ENCODE assay signal across 8 cellular contexts in genomic region chr19:46785054-46785979, GRCh38. TPM values are rescaled to one million over a fixed set of nuclear protein-coding genes. Genes with fewer than 3 reads are reported as not detected.
DNase-seq lines count a peak whose midpoint lies in the region; ATAC-seq and TF ChIP-seq lines count a peak whose summit lies in the region.

No MANE protein-coding gene starts in this region.

- no peaks in the 10 kb centered on the region for H3K27me3 ChIP-seq in tibial artery

- peak overlapping the region; percentile 99 for H3K27ac Mint-ChIP-seq in activated T-helper 17 cell treated with anti-CD3 and anti-CD28 coated beads, Interleukin-2, amount 50 U/mL, for 72 hours
- peak overlapping the region; percentile 86 to 93 (median 93) for H3K27ac Mint-ChIP-seq in immature natural killer cell

- no peaks in the 10 kb centered on the region for H3K27me3 Mint-ChIP-seq in activated T-cell treated with anti-CD3 and anti-CD28 coated beads, Interleukin-2, amount 50 U/mL, for 4 hours (ENCODE audit: low read depth)
- H3K27me3 Mint-ChIP-seq in activated T-helper 17 cell treated with anti-CD3 and anti-CD28 coated beads, Interleukin-2, amount 50 U/mL, for 72 hours, result no peaks in the 10 kb centered on the region
- peaks cover 0 to 6% (median 5%) of the 10 kb centered on the region in 3 donors for H3K27me3 Mint-ChIP-seq in immature natural killer cell (ENCODE audit: low read depth in 3 of 3)

- H3K36me3 ChIP-seq in tibial artery, result peaks cover 26 to 38% (median 27%) of the 10 kb centered on the region in 3 donors

- H3K36me3 Mint-ChIP-seq in activated T-cell treated with anti-CD3 and anti-CD28 coated beads, Interleukin-2, amount 50 U/mL, for 4 hours (ENCODE audit: insufficient read depth), result peaks cover 51% of the 10 kb centered on the region
- peaks cover 68% of the 10 kb centered on the region for H3K36me3 Mint-ChIP-seq in activated T-helper 17 cell treated with anti-CD3 and anti-CD28 coated beads, Interleukin-2, amount 50 U/mL, for 72 hours (ENCODE audit: low read depth)
- peaks cover 3 to 8% (median 7%) of the 10 kb centered on the region in 3 donors for H3K36me3 Mint-ChIP-seq in immature natural killer cell

- peak overlapping the region; percentile 98 for H3K4me3 Mint-ChIP-seq in activated T-cell treated with anti-CD3 and anti-CD28 coated beads, Interleukin-2, amount 50 U/mL, for 4 hours
- H3K4me3 Mint-ChIP-seq in activated T-helper 17 cell treated with anti-CD3 and anti-CD28 coated beads, Interleukin-2, amount 50 U/mL, for 72 hours, result peak overlapping the region; percentile 97
- peak overlapping the region; percentile 87 to 96 (median 92) for H3K4me3 Mint-ChIP-seq in immature natural killer cell

- peak overlapping the region; percentile 88 to 97 for H3K27ac ChIP-seq in tibial artery

- TF ChIP-seq CTCF in tibial artery (IDR thresholded peaks at IDR 0.05), result no peak

- peaks cover 44% of the 10 kb centered on the region for H3K4me1 Mint-ChIP-seq in activated T-cell treated with anti-CD3 and anti-CD28 coated beads, Interleukin-2, amount 50 U/mL, for 4 hours (ENCODE audit: low read depth)
- peaks cover 31% of the 10 kb centered on the region for H3K4me1 Mint-ChIP-seq in activated T-helper 17 cell treated with anti-CD3 and anti-CD28 coated beads, Interleukin-2, amount 50 U/mL, for 72 hours
- H3K4me1 Mint-ChIP-seq in immature natural killer cell, result peaks cover 54 to 64% of the 10 kb centered on the region in 2 donors

- H3K4me1 ChIP-seq in tibial artery, result peaks cover 0 to 45% (median 32%) of the 10 kb centered on the region in 4 donors

- no peaks in the 10 kb centered on the region for H3K9me3 ChIP-seq in tibial artery

- no peak for ATAC-seq in activated T-cell treated with anti-CD3 and anti-CD28 coated beads, Interleukin-2, amount 50 U/mL, for 4 hours
- no peak for ATAC-seq in activated T-helper 17 cell treated with anti-CD3 and anti-CD28 coated beads, Interleukin-2, amount 50 U/mL, for 72 hours (replicated peaks)
- ATAC-seq in HG02588 (IDR thresholded peaks at IDR 0.05; ENCODE audit: unreplicated experiment), result no peak

- H3K4me3 ChIP-seq in tibial artery, result peak overlapping the region; percentile 92 to 95

- no peak for DNase-seq in activated T-cell treated with anti-CD3 and anti-CD28 coated beads, Interleukin-2, amount 50 U/mL, for 4 hours
- DNase-seq in activated T-cell treated with anti-CD3 and anti-CD28 coated beads for 4 hours (no peak), immature natural killer cell (no peak), tibial artery (no peak), NCI-H748 (lab: John Stamatoyannopoulos, UW; ENCODE audit: unreplicated experiment) (no peak), AG08395 (ENCODE audit: low spot score) (no peak)

- intact Hi-C loops in tibial artery (cut with DNase I; ENCODE audit: low total_unique reads), result no loop called here

- no peaks in the 10 kb centered on the region for H3K9me3 Mint-ChIP-seq in activated T-cell treated with anti-CD3 and anti-CD28 coated beads, Interleukin-2, amount 50 U/mL, for 4 hours
- H3K9me3 Mint-ChIP-seq in activated T-helper 17 cell treated with anti-CD3 and anti-CD28 coated beads, Interleukin-2, amount 50 U/mL, for 72 hours, result no peaks in the 10 kb centered on the region
- no peaks in the 10 kb centered on the region for H3K9me3 Mint-ChIP-seq in immature natural killer cell

RNA-seq across cellular contexts. Expression of gene SLC1A5, which starts 3.1 kb away (rescaled TPM):
- 100 to 1,000 TPM; 349 to 439 (median 369) TPM for total RNA-seq in activated T-cell treated with anti-CD3 and anti-CD28 coated beads, Interleukin-2, amount 50 U/mL, for 4 hours
- 100 to 1,000 TPM; 119 to 221 TPM for total RNA-seq in activated T-helper 17 cell treated with anti-CD3 and anti-CD28 coated beads, Interleukin-2, amount 50 U/mL, for 72 hours
- 10 to 100 TPM; 17.4 to 37.7 (median 32.6) TPM for polyA plus RNA-seq in immature natural killer cell

RNA-seq across cellular contexts. Expression of gene STRN4, which starts 39.1 kb away (rescaled TPM):
- total RNA-seq in activated T-cell treated with anti-CD3 and anti-CD28 coated beads, Interleukin-2, amount 50 U/mL, for 4 hours, result 10 to 100 TPM; 91.3 to 98.0 (median 96.7) TPM
- total RNA-seq in activated T-helper 17 cell treated with anti-CD3 and anti-CD28 coated beads, Interleukin-2, amount 50 U/mL, for 72 hours, result 10 to 100 TPM; 60.7 to 69.9 TPM
- 10 to 100 TPM in 2 of 3 donors, 1 to 10 TPM in 1; 8.8 to 26.8 (median 10.8) TPM for polyA plus RNA-seq in immature natural killer cell

RNA-seq across cellular contexts. Expression of gene FKRP, which starts 39.5 kb away (rescaled TPM):
- total RNA-seq in activated T-cell treated with anti-CD3 and anti-CD28 coated beads, Interleukin-2, amount 50 U/mL, for 4 hours, result 10 to 100 TPM; 26.0 to 31.2 (median 28.9) TPM
- 10 to 100 TPM in 1 of 2 donors, 1 to 10 TPM in 1; 6.3 to 14.3 TPM for total RNA-seq in activated T-helper 17 cell treated with anti-CD3 and anti-CD28 coated beads, Interleukin-2, amount 50 U/mL, for 72 hours
- polyA plus RNA-seq in immature natural killer cell, result 1 to 10 TPM in 2 of 3 donors, not detected in 1; 2.2 to 5.4 TPM
